ENCODE assay signal across 10 cellular contexts in genomic region chr12:104459556-104459909, GRCh38. TPM values are rescaled to one million over a fixed set of nuclear protein-coding genes. Genes with fewer than 3 reads are reported as not detected.
DNase-seq lines count a peak whose midpoint lies in the region; ATAC-seq, FAIRE-seq and TF ChIP-seq lines count a peak whose summit lies in the region.
"Had no signal": no experiment of that assay in that cellular context is flagged by ENCODE, and none has a peak within 500 bp of the region (broad histone marks: within the 10 kb centered on the region; RNA-seq: fewer than 3 reads in every experiment).

No MANE protein-coding gene starts in this region.

- H3K36me3 ChIP-seq in HAP-1 (replicated peaks) = no peaks in the 10 kb centered on the region

- ATAC-seq in WTC11 = no peak
- no peak for ATAC-seq in left lobe of liver
- ATAC-seq in GM18909 (IDR thresholded peaks at IDR 0.05; ENCODE audit: poor library complexity, unreplicated experiment) = no peak

- H3K4me1 Mint-ChIP-seq in WTC11 = peaks cover 36% of the 10 kb centered on the region

- TF ChIP-seq CTCF in WTC11 (IDR thresholded peaks at IDR 0.05) = no peak
- no peak for TF ChIP-seq CTCF in fibroblast of pulmonary artery (IDR thresholded peaks at IDR 0.05; ENCODE audit: low read length, missing control alignments)

- no peak for FAIRE-seq in frontal cortex (lab: Jason Lieb, UNC)
- FAIRE-seq: endometrium, HTR-8/SVneo had no signal

- POLR2A ChIA-PET in WTC11 (lab: Charles Lee) = no interaction called here

- H3K27me3 Mint-ChIP-seq in WTC11 (ENCODE audit: low read depth) = peaks cover 37% of the 10 kb centered on the region

- CTCF ChIA-PET in WTC11 (lab: Charles Lee) = interaction anchor here (1.0 to 1.8 kb wide), 3 partner anchors 78 to 625 kb away, joined by 3 to 13 read pairs (median 3); partner anchors contain the start of gene ALDH1L2

- H3K27ac ChIP-seq in skin epidermis = peak overlapping the region in 20 of 21 experiments; percentile 55 to 96 (median 87)

- H3K36me3 Mint-ChIP-seq in WTC11 = no peaks in the 10 kb centered on the region

- no peaks in the 10 kb centered on the region for H3K9me3 Mint-ChIP-seq in WTC11

- peaks cover 5% of the 10 kb centered on the region for H3K4me1 ChIP-seq in HAP-1

- DNase-seq in HAP-1 (ENCODE audit: low spot score in 2 of 2) = no peak
- DNase-seq in WTC11 (ENCODE audit: low spot score) = no peak
- DNase-seq in fibroblast of pulmonary artery (ENCODE audit: low read depth) = no peak
- DNase-seq in left lobe of liver (ENCODE audit: low spot score) = no peak
- no peak for DNase-seq in SHP77 treated with DMSO at 0.1 percent for 48 hours (lab: John Stamatoyannopoulos, UW)
- DNase-seq in frontal cortex (ENCODE audit: low spot score in 2 of 2) = no peak

- H3K9me3 ChIP-seq in HAP-1 = no peaks in the 10 kb centered on the region

- peak overlapping the region; percentile 97 for H3K4me3 Mint-ChIP-seq in WTC11

- no peaks in the 10 kb centered on the region for H3K27me3 ChIP-seq in HAP-1 (ENCODE audit: low read depth)

- H3K27ac Mint-ChIP-seq in WTC11 = no peak overlapping the region

- in situ Hi-C loops in HAP-1 (cut with MboI; ENCODE audit: low sequenced_read_pairs) = no loop called here

- H3K4me3 ChIP-seq in HAP-1 = peak overlapping the region; percentile 57; the same call in 1 of the 2 replicates
- peak overlapping the region; percentile 69 for H3K4me3 ChIP-seq in fibroblast of pulmonary artery (replicated peaks; ENCODE audit: low read depth, low read length)
- peak overlapping the region; percentile 64 to 95 (median 92) for H3K4me3 ChIP-seq in skin epidermis

TF ChIP-seq in WTC11, 78 proteins besides CTCF, POLR2A, EP300 and RAD21:
- TF ChIP-seq SMAD3 (CRISPR knock-in tag; IDR thresholded peaks at IDR 0.05; ENCODE audit: borderline replicate concordance) (no peak), MAX (CRISPR knock-in tag; IDR thresholded peaks at IDR 0.05) (no peak), TP53 (CRISPR knock-in tag; IDR thresholded peaks at IDR 0.05) (no peak), PRDM15 (CRISPR knock-in tag; IDR thresholded peaks at IDR 0.05) (no peak), RORB (CRISPR knock-in tag; IDR thresholded peaks at IDR 0.05) (no peak), IRF2 (CRISPR knock-in tag; IDR thresholded peaks at IDR 0.05; ENCODE audit: borderline replicate concordance, low read depth) (no peak)

RNA-seq across cellular contexts. Expression of gene CHST11, which starts 2.8 kb away (rescaled TPM):
- 20.4 to 24.2 TPM (median 23.2 TPM) in 3 replicates for total RNA-seq in WTC11 (2021)
- total RNA-seq in left lobe of liver = 1.2 TPM
- total RNA-seq in frontal cortex = 22.0 TPM
